Comparison of ENCODE assay signal across 15 cellular contexts in the genomic region with DNA sequence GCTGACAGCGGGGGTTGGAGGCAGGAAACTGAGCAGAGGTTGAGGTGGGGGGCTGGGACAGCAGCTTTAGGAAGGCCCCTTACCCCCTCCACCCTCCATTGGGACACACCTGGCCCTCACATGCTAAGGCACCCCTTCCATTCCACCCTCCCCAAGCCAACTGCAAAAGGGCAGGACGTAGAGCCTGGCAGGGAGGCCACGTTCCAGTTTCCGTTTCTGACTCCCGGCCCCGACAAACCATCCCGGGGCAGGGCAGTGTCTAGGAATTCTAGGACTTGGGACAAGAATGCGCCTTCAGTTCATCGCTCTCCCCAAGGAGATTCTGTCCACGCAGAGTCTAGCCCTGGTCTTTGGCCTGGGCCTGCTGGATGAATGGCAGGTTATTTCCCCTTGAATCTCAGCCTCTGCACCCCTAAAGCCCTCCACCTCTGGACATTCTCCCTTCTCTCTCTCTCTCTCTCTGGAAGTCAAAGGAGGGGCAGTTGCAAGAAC. TPM values are rescaled to one million over a fixed set of nuclear protein-coding genes. Genes with fewer than 3 reads are reported as not detected.
DNase-seq lines count a peak whose midpoint lies in the region; ATAC-seq and TF ChIP-seq lines count a peak whose summit lies in the region.
"Had no signal": no experiment of that assay in that cellular context is flagged by ENCODE, and none has a peak within 500 bp of the region (broad histone marks: within the 10 kb centered on the region; RNA-seq: fewer than 3 reads in every experiment).

No MANE protein-coding gene starts in this region.

- H3K4me1 ChIP-seq in mesenchymal stem cell (ENCODE audit: control insufficient read depth, insufficient read depth, low read depth, low read length), result peaks cover 75% of the 10 kb centered on the region

- H3K4me2 ChIP-seq in mesenchymal stem cell (ENCODE audit: low read length, poor library complexity, severe bottlenecking), result peak overlapping the region; percentile 6

- H4K8ac ChIP-seq in mesenchymal stem cell (ENCODE audit: low read length), result no peak overlapping the region

- H2AK5ac ChIP-seq in mesenchymal stem cell (ENCODE audit: low read length, severe bottlenecking), result peak overlapping the region; percentile 93

- H3K27ac ChIP-seq in mesenchymal stem cell (ENCODE audit: low read length, poor library complexity, severe bottlenecking), result peak overlapping the region; percentile 79
- H3K27ac ChIP-seq: right atrium auricular region had no signal

- no peak overlapping the region for H2BK12ac ChIP-seq in mesenchymal stem cell (ENCODE audit: low read length in 2 of 2)

- no peaks in the 10 kb centered on the region for H3K79me1 ChIP-seq in mesenchymal stem cell (replicated peaks; ENCODE audit: low read length, poor library complexity, severe bottlenecking)

- H3K9me3 ChIP-seq in mesenchymal stem cell (ENCODE audit: control insufficient read depth, low read length), result no peaks in the 10 kb centered on the region
- H3K9me3 ChIP-seq: right atrium auricular region, thyroid gland had no signal

- no peak overlapping the region for H2BK120ac ChIP-seq in mesenchymal stem cell (ENCODE audit: low read depth, low read length)

- H3K27me3 Mint-ChIP-seq in activated naive CD4-positive, alpha-beta T cell treated with anti-CD3 and anti-CD28 coated beads for 36 hours (ENCODE audit: low read depth), result peaks cover 2% of the 10 kb centered on the region
- peaks cover 12% of the 10 kb centered on the region for H3K27me3 Mint-ChIP-seq in chondrocyte (ENCODE audit: low read depth)
- H3K27me3 Mint-ChIP-seq in type B pancreatic cell, result peaks cover 56% of the 10 kb centered on the region

- H2BK15ac ChIP-seq in mesenchymal stem cell (ENCODE audit: low read depth, poor library complexity, severe bottlenecking), result no peak overlapping the region

- no peaks in the 10 kb centered on the region for H3K36me3 ChIP-seq in mesenchymal stem cell (ENCODE audit: control insufficient read depth in 1 of 2, insufficient read depth in 2 of 2, low read depth in 1 of 2, low read length in 2 of 2)
- H3K36me3 ChIP-seq: right atrium auricular region, thyroid gland had no signal

- H3K14ac ChIP-seq in mesenchymal stem cell (ENCODE audit: low read length in 2 of 2), result no peak overlapping the region

- CTCF ChIA-PET in activated naive CD4-positive, alpha-beta T cell treated with anti-CD3 and anti-CD28 coated beads for 36 hours (lab: Charles Lee), result no interaction called here

- no peaks in the 10 kb centered on the region for H3K36me3 Mint-ChIP-seq in activated naive CD4-positive, alpha-beta T cell treated with anti-CD3 and anti-CD28 coated beads for 36 hours (ENCODE audit: low read depth)
- H3K36me3 Mint-ChIP-seq in chondrocyte (ENCODE audit: low read depth), result no peaks in the 10 kb centered on the region
- H3K36me3 Mint-ChIP-seq in type B pancreatic cell, result no peaks in the 10 kb centered on the region

- ATAC-seq in GM21825 (IDR thresholded peaks at IDR 0.05; ENCODE audit: unreplicated experiment) (no peak), HG02610 (IDR thresholded peaks at IDR 0.05; ENCODE audit: unreplicated experiment) (no peak)

- H3K9me3 Mint-ChIP-seq in activated naive CD4-positive, alpha-beta T cell treated with anti-CD3 and anti-CD28 coated beads for 36 hours, result no peaks in the 10 kb centered on the region
- H3K9me3 Mint-ChIP-seq in chondrocyte (ENCODE audit: low read depth), result no peaks in the 10 kb centered on the region
- no peaks in the 10 kb centered on the region for H3K9me3 Mint-ChIP-seq in type B pancreatic cell
- H3K9me3 Mint-ChIP-seq: activated CD4-positive, alpha-beta T cell treated with anti-CD3 and anti-CD28 coated beads, Interleukin-2, amount 10 ng/mL, durations not matched to agents 24 days and 14 days had no signal

- DNase-seq in activated naive CD4-positive, alpha-beta T cell treated with anti-CD3 and anti-CD28 coated beads for 36 hours, result no peak
- no peak for DNase-seq in activated naive CD4-positive, alpha-beta T cell treated with anti-CD3 and anti-CD28 coated beads, Interleukin-2, amount 50 U/mL, for 16 hours
- DNase-seq in chondrocyte (ENCODE audit: low spot score) (peak; percentile 60), mesenchymal stem cell (no peak), type B pancreatic cell (ENCODE audit: extremely low spot score, unreplicated experiment) (no peak), activated gamma-delta T cell (lab: John Stamatoyannopoulos, UW) (no peak)
- DNase-seq: mammary epithelial cell, SW 1271 had no signal

- no peak overlapping the region for H3K27ac Mint-ChIP-seq in activated naive CD4-positive, alpha-beta T cell treated with anti-CD3 and anti-CD28 coated beads for 36 hours
- H3K27ac Mint-ChIP-seq in chondrocyte (ENCODE audit: unreplicated experiment), result peak overlapping the region; percentile 17
- H3K27ac Mint-ChIP-seq in type B pancreatic cell, result peak overlapping the region; percentile 82
- H3K27ac Mint-ChIP-seq: activated CD4-positive, alpha-beta T cell treated with anti-CD3 and anti-CD28 coated beads, Interleukin-2, amount 10 ng/mL, durations not matched to agents 24 days and 14 days had no signal

- H3K9ac ChIP-seq in mesenchymal stem cell (ENCODE audit: low read length), result no peak overlapping the region

- peak overlapping the region; percentile 57 for H3K4me3 Mint-ChIP-seq in activated naive CD4-positive, alpha-beta T cell treated with anti-CD3 and anti-CD28 coated beads for 36 hours
- H3K4me3 Mint-ChIP-seq in chondrocyte (ENCODE audit: unreplicated experiment) (no peak overlapping the region), type B pancreatic cell (peak overlapping the region; percentile 85)
- H3K4me3 Mint-ChIP-seq: activated CD4-positive, alpha-beta T cell treated with anti-CD3 and anti-CD28 coated beads, Interleukin-2, amount 10 ng/mL, durations not matched to agents 24 days and 14 days had no signal

- no peak overlapping the region for H3K4me3 ChIP-seq in mesenchymal stem cell (ENCODE audit: insufficient read depth in 1 of 2, low read depth in 1 of 2, low read length in 2 of 2)

- no peak overlapping the region for H3K4ac ChIP-seq in mesenchymal stem cell (ENCODE audit: low read depth in 1 of 2, low read length in 2 of 2)

- H3K4me1 Mint-ChIP-seq in activated naive CD4-positive, alpha-beta T cell treated with anti-CD3 and anti-CD28 coated beads for 36 hours (ENCODE audit: low read depth), result peaks cover 46% of the 10 kb centered on the region
- H3K4me1 Mint-ChIP-seq in chondrocyte (ENCODE audit: low read depth) (peaks cover 18% of the 10 kb centered on the region), type B pancreatic cell (ENCODE audit: unreplicated experiment) (peaks cover 30% of the 10 kb centered on the region)

- WGBS in mesenchymal stem cell, result 14% methylated on average over 9 of the region's 10 CpGs

- intact Hi-C loops in activated naive CD4-positive, alpha-beta T cell treated with anti-CD3 and anti-CD28 coated beads for 36 hours (cut with micrococcal nuclease), result no loop called here

- H4K91ac ChIP-seq in mesenchymal stem cell (ENCODE audit: low read length), result no peak overlapping the region

- H2BK5ac ChIP-seq in mesenchymal stem cell (ENCODE audit: low read depth, low read length, poor library complexity, severe bottlenecking), result peak overlapping the region; percentile 57

- H3K23ac ChIP-seq in mesenchymal stem cell (ENCODE audit: low read length in 2 of 2), result no peak overlapping the region

- H2AFZ ChIP-seq in mesenchymal stem cell (ENCODE audit: low read depth, low read length), result no peak overlapping the region

- TF ChIP-seq CTCF in chondrocyte (IDR thresholded peaks at IDR 0.05) (no peak), type B pancreatic cell (conservative IDR thresholded peaks at IDR 0.05) (no peak)

- no peak overlapping the region for H3K18ac ChIP-seq in mesenchymal stem cell (ENCODE audit: low read depth in 1 of 2, low read length in 2 of 2)

- peaks cover 3 to 96% of the 10 kb centered on the region in 2 experiments for H3K27me3 ChIP-seq in mesenchymal stem cell (ENCODE audit: control insufficient read depth in 1 of 2, insufficient read depth in 1 of 2, low read length in 2 of 2)
- H3K27me3 ChIP-seq: thyroid gland had no signal

RNA-seq across cellular contexts. Expression of a gene that starts 1.7 kb away (rescaled TPM):
- total RNA-seq in activated naive CD4-positive, alpha-beta T cell treated with anti-CD3 and anti-CD28 coated beads for 36 hours, result under 1 TPM; 0.60 to 0.84 TPM
- total RNA-seq in chondrocyte (0.12 TPM in 1 of 3 replicates, not detected in the others), type B pancreatic cell (ENCODE audit: low replicate concordance) (5.3 and 18.2 TPM in 2 replicates)
- not detected for polyA plus RNA-seq in mesenchymal stem cell (2013, experiment 1 of 2)
- polyA plus RNA-seq in mesenchymal stem cell (2013, experiment 2 of 2), result not detected
- total RNA-seq: LHCN-M2, mammary epithelial cell, OCI-LY7, right atrium auricular region had no signal
- polyA plus RNA-seq: mammary epithelial cell had no signal

RNA-seq across cellular contexts. Expression of a gene that starts 35.7 kb away (rescaled TPM):
- total RNA-seq in activated naive CD4-positive, alpha-beta T cell treated with anti-CD3 and anti-CD28 coated beads for 36 hours, result 10 to 100 TPM; 43.5 to 46.6 TPM
- 129 to 180 TPM (median 131 TPM) in 3 replicates for total RNA-seq in chondrocyte
- 87.1 TPM for polyA plus RNA-seq in mesenchymal stem cell (2013, experiment 1 of 2)
- polyA plus RNA-seq in mesenchymal stem cell (2013, experiment 2 of 2), result 86.9 TPM
- total RNA-seq in type B pancreatic cell (ENCODE audit: low replicate concordance), result 171 and 201 TPM in 2 replicates
